ENCODE assay signal across 1 cellular context in genomic region chr22:39520874-39521857, GRCh38.
TF ChIP-seq lines count a peak whose summit lies in the region.

No MANE protein-coding gene starts in this region.

TF ChIP-seq in HepG2, 621 proteins besides CTCF, POLR2A, EP300 and RAD21 (continues in another document):
- TF ChIP-seq, protein P1, sequence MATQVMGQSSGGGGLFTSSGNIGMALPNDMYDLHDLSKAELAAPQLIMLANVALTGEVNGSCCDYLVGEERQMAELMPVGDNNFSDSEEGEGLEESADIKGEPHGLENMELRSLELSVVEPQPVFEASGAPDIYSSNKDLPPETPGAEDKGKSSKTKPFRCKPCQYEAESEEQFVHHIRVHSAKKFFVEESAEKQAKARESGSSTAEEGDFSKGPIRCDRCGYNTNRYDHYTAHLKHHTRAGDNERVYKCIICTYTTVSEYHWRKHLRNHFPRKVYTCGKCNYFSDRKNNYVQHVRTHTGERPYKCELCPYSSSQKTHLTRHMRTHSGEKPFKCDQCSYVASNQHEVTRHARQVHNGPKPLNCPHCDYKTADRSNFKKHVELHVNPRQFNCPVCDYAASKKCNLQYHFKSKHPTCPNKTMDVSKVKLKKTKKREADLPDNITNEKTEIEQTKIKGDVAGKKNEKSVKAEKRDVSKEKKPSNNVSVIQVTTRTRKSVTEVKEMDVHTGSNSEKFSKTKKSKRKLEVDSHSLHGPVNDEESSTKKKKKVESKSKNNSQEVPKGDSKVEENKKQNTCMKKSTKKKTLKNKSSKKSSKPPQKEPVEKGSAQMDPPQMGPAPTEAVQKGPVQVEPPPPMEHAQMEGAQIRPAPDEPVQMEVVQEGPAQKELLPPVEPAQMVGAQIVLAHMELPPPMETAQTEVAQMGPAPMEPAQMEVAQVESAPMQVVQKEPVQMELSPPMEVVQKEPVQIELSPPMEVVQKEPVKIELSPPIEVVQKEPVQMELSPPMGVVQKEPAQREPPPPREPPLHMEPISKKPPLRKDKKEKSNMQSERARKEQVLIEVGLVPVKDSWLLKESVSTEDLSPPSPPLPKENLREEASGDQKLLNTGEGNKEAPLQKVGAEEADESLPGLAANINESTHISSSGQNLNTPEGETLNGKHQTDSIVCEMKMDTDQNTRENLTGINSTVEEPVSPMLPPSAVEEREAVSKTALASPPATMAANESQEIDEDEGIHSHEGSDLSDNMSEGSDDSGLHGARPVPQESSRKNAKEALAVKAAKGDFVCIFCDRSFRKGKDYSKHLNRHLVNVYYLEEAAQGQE (IDR thresholded peaks at IDR 0.05; ENCODE audit: borderline replicate concordance in 1 of 2, low read depth in 1 of 2, low read length in 2 of 2), result peak in 1 of 2 experiments; percentile 9; a peak in 1 of 4 replicates
- TF ChIP-seq, protein P2, sequence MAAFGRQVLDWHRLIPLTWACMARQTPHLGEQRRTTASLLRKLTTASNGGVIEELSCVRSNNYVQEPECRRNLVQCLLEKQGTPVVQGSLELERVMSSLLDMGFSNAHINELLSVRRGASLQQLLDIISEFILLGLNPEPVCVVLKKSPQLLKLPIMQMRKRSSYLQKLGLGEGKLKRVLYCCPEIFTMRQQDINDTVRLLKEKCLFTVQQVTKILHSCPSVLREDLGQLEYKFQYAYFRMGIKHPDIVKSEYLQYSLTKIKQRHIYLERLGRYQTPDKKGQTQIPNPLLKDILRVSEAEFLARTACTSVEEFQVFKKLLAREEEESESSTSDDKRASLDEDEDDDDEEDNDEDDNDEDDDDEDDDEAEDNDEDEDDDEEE (CRISPR knock-in tag; IDR thresholded peaks at IDR 0.05), result 0 out of 2 replicates have a peak, but pooled peaks have one; percentile 49
- 0 out of 2 replicates have a peak, but pooled peaks have one; percentile 31 for TF ChIP-seq ZNF646 (CRISPR knock-in tag; IDR thresholded peaks at IDR 0.05)
- TF ChIP-seq MAFK (conservative IDR thresholded peaks at IDR 0.05 in 1 of 2, IDR thresholded peaks at IDR 0.05 in 1 of 2; ENCODE audit: low read length in 2 of 2), result no peak
- no peak for TF ChIP-seq ZNF350 (CRISPR knock-in tag; IDR thresholded peaks at IDR 0.05; ENCODE audit: borderline replicate concordance, low read depth)
- TF ChIP-seq ZNF547 (CRISPR knock-in tag; IDR thresholded peaks at IDR 0.05), result 0 out of 2 replicates have a peak, but pooled peaks have one; percentile 5
- TF ChIP-seq YEATS4 (CRISPR knock-in tag; IDR thresholded peaks at IDR 0.05; ENCODE audit: borderline replicate concordance), result peak; percentile 68
- TF ChIP-seq ATF1 (CRISPR knock-in tag; IDR thresholded peaks at IDR 0.05), result no peak
- 0 out of 2 replicates have a peak, but pooled peaks have one; percentile 16 for TF ChIP-seq ZBTB38 (CRISPR knock-in tag; IDR thresholded peaks at IDR 0.05)
- TF ChIP-seq HDAC6 (IDR thresholded peaks at IDR 0.05; ENCODE audit: low read depth, low read length), result 0 out of 2 replicates have a peak, but pooled peaks have one; percentile 10
- peak; percentile 51; the same call in 1 of the 2 replicates for TF ChIP-seq SP4 (CRISPR knock-in tag; IDR thresholded peaks at IDR 0.05)
- peak; percentile 58 for TF ChIP-seq SRF (IDR thresholded peaks at IDR 0.05; ENCODE audit: low read depth, low read length)
- 0 out of 2 replicates have a peak, but pooled peaks have one; percentile 10 for TF ChIP-seq ISL2 (CRISPR knock-in tag; IDR thresholded peaks at IDR 0.05)
- TF ChIP-seq AGO2 (optimal IDR thresholded peaks at IDR 0.05; ENCODE audit: low read depth, low read length), result peak; percentile 99
- TF ChIP-seq ZNF709 (CRISPR knock-in tag; IDR thresholded peaks at IDR 0.05), result peak; percentile 78; the same call in 1 of the 2 replicates
- TF ChIP-seq ZBTB7B (CRISPR knock-in tag; IDR thresholded peaks at IDR 0.05), result 0 out of 2 replicates have a peak, but pooled peaks have one; percentile 35
- TF ChIP-seq RXRB (CRISPR knock-in tag; IDR thresholded peaks at IDR 0.05; ENCODE audit: borderline replicate concordance), result no peak
- TF ChIP-seq, protein P3, sequence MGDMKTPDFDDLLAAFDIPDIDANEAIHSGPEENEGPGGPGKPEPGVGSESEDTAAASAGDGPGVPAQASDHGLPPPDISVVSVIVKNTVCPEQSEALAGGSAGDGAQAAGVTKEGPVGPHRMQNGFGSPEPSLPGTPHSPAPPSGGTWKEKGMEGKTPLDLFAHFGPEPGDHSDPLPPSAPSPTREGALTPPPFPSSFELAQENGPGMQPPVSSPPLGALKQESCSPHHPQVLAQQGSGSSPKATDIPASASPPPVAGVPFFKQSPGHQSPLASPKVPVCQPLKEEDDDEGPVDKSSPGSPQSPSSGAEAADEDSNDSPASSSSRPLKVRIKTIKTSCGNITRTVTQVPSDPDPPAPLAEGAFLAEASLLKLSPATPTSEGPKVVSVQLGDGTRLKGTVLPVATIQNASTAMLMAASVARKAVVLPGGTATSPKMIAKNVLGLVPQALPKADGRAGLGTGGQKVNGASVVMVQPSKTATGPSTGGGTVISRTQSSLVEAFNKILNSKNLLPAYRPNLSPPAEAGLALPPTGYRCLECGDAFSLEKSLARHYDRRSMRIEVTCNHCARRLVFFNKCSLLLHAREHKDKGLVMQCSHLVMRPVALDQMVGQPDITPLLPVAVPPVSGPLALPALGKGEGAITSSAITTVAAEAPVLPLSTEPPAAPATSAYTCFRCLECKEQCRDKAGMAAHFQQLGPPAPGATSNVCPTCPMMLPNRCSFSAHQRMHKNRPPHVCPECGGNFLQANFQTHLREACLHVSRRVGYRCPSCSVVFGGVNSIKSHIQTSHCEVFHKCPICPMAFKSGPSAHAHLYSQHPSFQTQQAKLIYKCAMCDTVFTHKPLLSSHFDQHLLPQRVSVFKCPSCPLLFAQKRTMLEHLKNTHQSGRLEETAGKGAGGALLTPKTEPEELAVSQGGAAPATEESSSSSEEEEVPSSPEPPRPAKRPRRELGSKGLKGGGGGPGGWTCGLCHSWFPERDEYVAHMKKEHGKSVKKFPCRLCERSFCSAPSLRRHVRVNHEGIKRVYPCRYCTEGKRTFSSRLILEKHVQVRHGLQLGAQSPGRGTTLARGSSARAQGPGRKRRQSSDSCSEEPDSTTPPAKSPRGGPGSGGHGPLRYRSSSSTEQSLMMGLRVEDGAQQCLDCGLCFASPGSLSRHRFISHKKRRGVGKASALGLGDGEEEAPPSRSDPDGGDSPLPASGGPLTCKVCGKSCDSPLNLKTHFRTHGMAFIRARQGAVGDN (CRISPR knock-in tag; IDR thresholded peaks at IDR 0.05), result peak; percentile 63
- peak; percentile 94 for TF ChIP-seq YY1 (IDR thresholded peaks at IDR 0.05; ENCODE audit: insufficient read depth, insufficient replicate concordance, low read depth, low read length)
- TF ChIP-seq ESRRA (CRISPR knock-in tag; IDR thresholded peaks at IDR 0.05; ENCODE audit: low read depth), result 0 out of 2 replicates have a peak, but pooled peaks have one; percentile 44
- peak; percentile 1; the same call in 1 of the 2 replicates for TF ChIP-seq ZFP90 (CRISPR knock-in tag; IDR thresholded peaks at IDR 0.05; ENCODE audit: borderline replicate concordance)
- TF ChIP-seq, protein P4, sequence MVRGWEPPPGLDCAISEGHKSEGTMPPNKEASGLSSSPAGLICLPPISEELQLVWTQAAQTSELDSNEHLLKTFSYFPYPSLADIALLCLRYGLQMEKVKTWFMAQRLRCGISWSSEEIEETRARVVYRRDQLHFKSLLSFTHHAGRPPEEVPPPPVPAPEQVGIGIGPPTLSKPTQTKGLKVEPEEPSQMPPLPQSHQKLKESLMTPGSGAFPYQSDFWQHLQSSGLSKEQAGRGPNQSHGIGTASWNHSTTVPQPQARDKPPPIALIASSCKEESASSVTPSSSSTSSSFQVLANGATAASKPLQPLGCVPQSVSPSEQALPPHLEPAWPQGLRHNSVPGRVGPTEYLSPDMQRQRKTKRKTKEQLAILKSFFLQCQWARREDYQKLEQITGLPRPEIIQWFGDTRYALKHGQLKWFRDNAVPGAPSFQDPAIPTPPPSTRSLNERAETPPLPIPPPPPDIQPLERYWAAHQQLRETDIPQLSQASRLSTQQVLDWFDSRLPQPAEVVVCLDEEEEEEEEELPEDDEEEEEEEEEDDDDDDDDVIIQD (CRISPR knock-in tag; IDR thresholded peaks at IDR 0.05; ENCODE audit: low read depth), result no peak
- peak; percentile 34 for TF ChIP-seq ZNF563 (CRISPR knock-in tag; IDR thresholded peaks at IDR 0.05)
- no peak for TF ChIP-seq MAZ (IDR thresholded peaks at IDR 0.05; ENCODE audit: borderline replicate concordance, low read depth, low read length)
- 0 out of 2 replicates have a peak, but pooled peaks have one; percentile 20 for TF ChIP-seq MAZ (CRISPR knock-in tag; IDR thresholded peaks at IDR 0.05; ENCODE audit: low read depth)
- peak; percentile 14; the same call in 1 of the 2 replicates for TF ChIP-seq ZNF264 (CRISPR knock-in tag; IDR thresholded peaks at IDR 0.05)
- TF ChIP-seq PAX8 (CRISPR knock-in tag; IDR thresholded peaks at IDR 0.05; ENCODE audit: borderline replicate concordance), result no peak
- TF ChIP-seq FOXA1 (IDR thresholded peaks at IDR 0.05), result no peak
- TF ChIP-seq FOXA1 (CRISPR knock-in tag; IDR thresholded peaks at IDR 0.05), result no peak
- no peak for TF ChIP-seq ZBTB4 (CRISPR knock-in tag; IDR thresholded peaks at IDR 0.05; ENCODE audit: borderline replicate concordance)
- TF ChIP-seq ZNF558 (CRISPR knock-in tag; IDR thresholded peaks at IDR 0.05; ENCODE audit: borderline replicate concordance), result peak; percentile 44; the same call in 1 of the 2 replicates
- 0 out of 2 replicates have a peak, but pooled peaks have one; percentile 28 for TF ChIP-seq FLYWCH1 (CRISPR knock-in tag; IDR thresholded peaks at IDR 0.05)
- no peak for TF ChIP-seq RFXANK (CRISPR knock-in tag; IDR thresholded peaks at IDR 0.05)
- peak; percentile 7 for TF ChIP-seq AGO1 (IDR thresholded peaks at IDR 0.05; ENCODE audit: low read depth, low read length, poor library complexity, severe bottlenecking)
- TF ChIP-seq JDP2 (CRISPR knock-in tag; IDR thresholded peaks at IDR 0.05; ENCODE audit: borderline replicate concordance), result no peak
- TF ChIP-seq TARDBP (CRISPR knock-in tag; IDR thresholded peaks at IDR 0.05), result no peak
- TF ChIP-seq PRMT3 (CRISPR knock-in tag; IDR thresholded peaks at IDR 0.05; ENCODE audit: borderline replicate concordance, low read depth), result 0 out of 2 replicates have a peak, but pooled peaks have one; percentile 23
- 0 out of 2 replicates have a peak, but pooled peaks have one; percentile 2 for TF ChIP-seq SALL1 (CRISPR knock-in tag; IDR thresholded peaks at IDR 0.05)
- 0 out of 2 replicates have a peak, but pooled peaks have one; percentile 14 for TF ChIP-seq ZNF441 (CRISPR knock-in tag; IDR thresholded peaks at IDR 0.05; ENCODE audit: borderline replicate concordance)
- TF ChIP-seq MEIS2 (CRISPR knock-in tag; IDR thresholded peaks at IDR 0.05), result no peak; the same call in 1 of the 2 replicates
- no peak for TF ChIP-seq ZNF3 (CRISPR knock-in tag; IDR thresholded peaks at IDR 0.05)
- 0 out of 2 replicates have a peak, but pooled peaks have one; percentile 10 for TF ChIP-seq SPEN (CRISPR knock-in tag; IDR thresholded peaks at IDR 0.05; ENCODE audit: low read depth)
